In the genomic region with DNA sequence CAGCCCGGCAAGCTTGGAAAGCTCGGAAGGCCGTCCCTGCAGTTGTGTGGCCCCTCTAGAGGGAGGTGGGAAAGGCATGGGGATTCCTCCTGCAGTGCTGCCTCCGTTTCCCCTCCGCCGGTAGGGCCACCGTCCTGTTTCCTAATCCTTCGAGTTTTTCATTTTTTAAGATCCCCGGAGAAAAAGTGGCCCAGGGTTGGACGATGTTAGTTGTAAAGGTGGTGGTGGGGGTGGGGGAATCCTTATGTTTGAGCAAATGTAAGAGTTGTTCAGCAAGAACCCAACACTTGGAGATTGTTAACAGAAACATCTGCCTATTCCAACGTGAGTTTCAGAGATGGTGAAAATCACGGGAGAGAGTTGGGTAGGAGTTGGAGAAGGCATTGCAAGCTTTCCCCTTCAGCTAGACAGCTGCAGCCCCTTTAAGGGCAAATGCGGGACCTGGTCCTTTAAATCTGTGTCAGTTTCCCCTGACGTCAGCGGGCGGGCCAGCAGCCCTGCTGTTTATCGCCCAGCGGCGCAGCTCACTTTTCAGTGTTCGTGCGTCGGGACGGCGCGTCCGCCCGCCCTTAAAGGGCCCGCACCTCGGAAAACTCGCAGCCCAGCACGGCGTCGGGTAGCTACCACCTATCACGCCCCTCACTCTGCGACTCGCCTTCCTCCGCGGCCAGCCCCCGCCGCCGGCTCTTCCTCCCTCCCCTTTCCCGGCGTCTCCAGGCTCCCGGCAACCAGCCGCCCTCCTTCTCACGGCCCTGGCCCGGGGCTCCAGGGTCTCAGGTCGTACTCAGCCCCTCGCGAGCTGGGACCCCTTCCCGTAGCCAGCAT, we compare ENCODE assay signal across 1 cellular context.
TF ChIP-seq lines count a peak whose summit lies in the region.

A gene (plus strand): TSS at position 534 of the 825 bp plus-strand sequence. CDS start 521 bp downstream, outside the sequence.

TF ChIP-seq in GM12878, 131 proteins besides CTCF, POLR2A, EP300 and RAD21 (continued from another document and continues in another):
- TF ChIP-seq MXI1 (IDR thresholded peaks at IDR 0.05; ENCODE audit: low read depth, low read length): 0 out of 2 replicates have a peak, but pooled peaks have one; percentile 37
- 0 out of 2 replicates have a peak, but pooled peaks have one; percentile 29 for TF ChIP-seq NRF1 (conservative IDR thresholded peaks at IDR 0.05; ENCODE audit: low read depth, low read length)
- 0 out of 2 replicates have a peak, but pooled peaks have one; percentile 9 for TF ChIP-seq EED (IDR thresholded peaks at IDR 0.05; ENCODE audit: low read depth)
- TF ChIP-seq BHLHE40 (IDR thresholded peaks at IDR 0.05; ENCODE audit: borderline replicate concordance in 1 of 2, low read depth in 2 of 2, low read length in 1 of 2): peak in 1 of 2 experiments; percentile 82; a peak in 3 of 4 replicates
- TF ChIP-seq, protein P1, sequence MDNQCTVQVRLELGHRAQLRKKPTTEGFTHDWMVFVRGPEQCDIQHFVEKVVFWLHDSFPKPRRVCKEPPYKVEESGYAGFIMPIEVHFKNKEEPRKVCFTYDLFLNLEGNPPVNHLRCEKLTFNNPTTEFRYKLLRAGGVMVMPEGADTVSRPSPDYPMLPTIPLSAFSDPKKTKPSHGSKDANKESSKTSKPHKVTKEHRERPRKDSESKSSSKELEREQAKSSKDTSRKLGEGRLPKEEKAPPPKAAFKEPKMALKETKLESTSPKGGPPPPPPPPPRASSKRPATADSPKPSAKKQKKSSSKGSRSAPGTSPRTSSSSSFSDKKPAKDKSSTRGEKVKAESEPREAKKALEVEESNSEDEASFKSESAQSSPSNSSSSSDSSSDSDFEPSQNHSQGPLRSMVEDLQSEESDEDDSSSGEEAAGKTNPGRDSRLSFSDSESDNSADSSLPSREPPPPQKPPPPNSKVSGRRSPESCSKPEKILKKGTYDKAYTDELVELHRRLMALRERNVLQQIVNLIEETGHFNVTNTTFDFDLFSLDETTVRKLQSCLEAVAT (IDR thresholded peaks at IDR 0.05): no peak
- TF ChIP-seq RUNX3 (IDR thresholded peaks at IDR 0.05; ENCODE audit: low read length): no peak
- TF ChIP-seq NR2C2 (IDR thresholded peaks at IDR 0.05; ENCODE audit: borderline replicate concordance, control insufficient read depth, insufficient read length, low read depth): no peak
- 0 out of 2 replicates have a peak, but pooled peaks have one; percentile 17 for TF ChIP-seq PAX8 (IDR thresholded peaks at IDR 0.05)
- peak; percentile 54; the same call in 1 of the 3 replicates for TF ChIP-seq POU2F2 (IDR thresholded peaks at IDR 0.05; ENCODE audit: borderline replicate concordance, low read depth, low read length)
- peak; percentile 55; the same call in 1 of the 2 replicates for TF ChIP-seq RFX5 (IDR thresholded peaks at IDR 0.05; ENCODE audit: low read depth, low read length)
- no peak for TF ChIP-seq ASH2L (IDR thresholded peaks at IDR 0.05; ENCODE audit: borderline replicate concordance, low read depth)
- TF ChIP-seq, protein P2, sequence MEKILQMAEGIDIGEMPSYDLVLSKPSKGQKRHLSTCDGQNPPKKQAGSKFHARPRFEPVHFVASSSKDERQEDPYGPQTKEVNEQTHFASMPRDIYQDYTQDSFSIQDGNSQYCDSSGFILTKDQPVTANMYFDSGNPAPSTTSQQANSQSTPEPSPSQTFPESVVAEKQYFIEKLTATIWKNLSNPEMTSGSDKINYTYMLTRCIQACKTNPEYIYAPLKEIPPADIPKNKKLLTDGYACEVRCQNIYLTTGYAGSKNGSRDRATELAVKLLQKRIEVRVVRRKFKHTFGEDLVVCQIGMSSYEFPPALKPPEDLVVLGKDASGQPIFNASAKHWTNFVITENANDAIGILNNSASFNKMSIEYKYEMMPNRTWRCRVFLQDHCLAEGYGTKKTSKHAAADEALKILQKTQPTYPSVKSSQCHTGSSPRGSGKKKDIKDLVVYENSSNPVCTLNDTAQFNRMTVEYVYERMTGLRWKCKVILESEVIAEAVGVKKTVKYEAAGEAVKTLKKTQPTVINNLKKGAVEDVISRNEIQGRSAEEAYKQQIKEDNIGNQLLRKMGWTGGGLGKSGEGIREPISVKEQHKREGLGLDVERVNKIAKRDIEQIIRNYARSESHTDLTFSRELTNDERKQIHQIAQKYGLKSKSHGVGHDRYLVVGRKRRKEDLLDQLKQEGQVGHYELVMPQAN (conservative IDR thresholded peaks at IDR 0.05): peak; percentile 35
- TF ChIP-seq TCF12 (IDR thresholded peaks at IDR 0.05; ENCODE audit: low read depth, low read length): no peak
- no peak for TF ChIP-seq TCF3 (IDR thresholded peaks at IDR 0.05; ENCODE audit: borderline replicate concordance, insufficient read depth, low read depth, low read length)
- TF ChIP-seq, protein P3, sequence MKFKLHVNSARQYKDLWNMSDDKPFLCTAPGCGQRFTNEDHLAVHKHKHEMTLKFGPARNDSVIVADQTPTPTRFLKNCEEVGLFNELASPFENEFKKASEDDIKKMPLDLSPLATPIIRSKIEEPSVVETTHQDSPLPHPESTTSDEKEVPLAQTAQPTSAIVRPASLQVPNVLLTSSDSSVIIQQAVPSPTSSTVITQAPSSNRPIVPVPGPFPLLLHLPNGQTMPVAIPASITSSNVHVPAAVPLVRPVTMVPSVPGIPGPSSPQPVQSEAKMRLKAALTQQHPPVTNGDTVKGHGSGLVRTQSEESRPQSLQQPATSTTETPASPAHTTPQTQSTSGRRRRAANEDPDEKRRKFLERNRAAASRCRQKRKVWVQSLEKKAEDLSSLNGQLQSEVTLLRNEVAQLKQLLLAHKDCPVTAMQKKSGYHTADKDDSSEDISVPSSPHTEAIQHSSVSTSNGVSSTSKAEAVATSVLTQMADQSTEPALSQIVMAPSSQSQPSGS (IDR thresholded peaks at IDR 0.05; ENCODE audit: low read length): peak; percentile 78
- TF ChIP-seq STAT1 (conservative IDR thresholded peaks at IDR 0.05): no peak
- no peak for TF ChIP-seq CHD4 (IDR thresholded peaks at IDR 0.05)
- no peak for TF ChIP-seq KAT2A (conservative IDR thresholded peaks at IDR 0.05; ENCODE audit: control insufficient read depth, low read depth, low read length)
- TF ChIP-seq, protein P4, sequence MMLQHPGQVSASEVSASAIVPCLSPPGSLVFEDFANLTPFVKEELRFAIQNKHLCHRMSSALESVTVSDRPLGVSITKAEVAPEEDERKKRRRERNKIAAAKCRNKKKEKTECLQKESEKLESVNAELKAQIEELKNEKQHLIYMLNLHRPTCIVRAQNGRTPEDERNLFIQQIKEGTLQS (IDR thresholded peaks at IDR 0.05; ENCODE audit: borderline replicate concordance, extremely low read depth, low read depth, low read length): no peak
- peak; percentile 76; the same call in 1 of the 2 replicates for TF ChIP-seq HDGF (IDR thresholded peaks at IDR 0.05)
- peak; percentile 77 for TF ChIP-seq GATAD2B (conservative IDR thresholded peaks at IDR 0.05; ENCODE audit: low read depth)
- no peak for TF ChIP-seq BRCA1 (IDR thresholded peaks at IDR 0.05; ENCODE audit: low read depth, low read length)
- TF ChIP-seq RBBP5 (conservative IDR thresholded peaks at IDR 0.05): no peak
- TF ChIP-seq HCFC1 (IDR thresholded peaks at IDR 0.05; ENCODE audit: low read length): no peak
- TF ChIP-seq POLR2AphosphoS5 (IDR thresholded peaks at IDR 0.05; ENCODE audit: low read length): peak; percentile 79
- TF ChIP-seq, protein P5, sequence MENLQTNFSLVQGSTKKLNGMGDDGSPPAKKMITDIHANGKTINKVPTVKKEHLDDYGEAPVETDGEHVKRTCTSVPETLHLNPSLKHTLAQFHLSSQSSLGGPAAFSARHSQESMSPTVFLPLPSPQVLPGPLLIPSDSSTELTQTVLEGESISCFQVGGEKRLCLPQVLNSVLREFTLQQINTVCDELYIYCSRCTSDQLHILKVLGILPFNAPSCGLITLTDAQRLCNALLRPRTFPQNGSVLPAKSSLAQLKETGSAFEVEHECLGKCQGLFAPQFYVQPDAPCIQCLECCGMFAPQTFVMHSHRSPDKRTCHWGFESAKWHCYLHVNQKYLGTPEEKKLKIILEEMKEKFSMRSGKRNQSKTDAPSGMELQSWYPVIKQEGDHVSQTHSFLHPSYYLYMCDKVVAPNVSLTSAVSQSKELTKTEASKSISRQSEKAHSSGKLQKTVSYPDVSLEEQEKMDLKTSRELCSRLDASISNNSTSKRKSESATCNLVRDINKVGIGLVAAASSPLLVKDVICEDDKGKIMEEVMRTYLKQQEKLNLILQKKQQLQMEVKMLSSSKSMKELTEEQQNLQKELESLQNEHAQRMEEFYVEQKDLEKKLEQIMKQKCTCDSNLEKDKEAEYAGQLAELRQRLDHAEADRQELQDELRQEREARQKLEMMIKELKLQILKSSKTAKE (IDR thresholded peaks at IDR 0.05; ENCODE audit: low read depth, poor library complexity, severe bottlenecking): peak; percentile 34
- TF ChIP-seq, protein P6, sequence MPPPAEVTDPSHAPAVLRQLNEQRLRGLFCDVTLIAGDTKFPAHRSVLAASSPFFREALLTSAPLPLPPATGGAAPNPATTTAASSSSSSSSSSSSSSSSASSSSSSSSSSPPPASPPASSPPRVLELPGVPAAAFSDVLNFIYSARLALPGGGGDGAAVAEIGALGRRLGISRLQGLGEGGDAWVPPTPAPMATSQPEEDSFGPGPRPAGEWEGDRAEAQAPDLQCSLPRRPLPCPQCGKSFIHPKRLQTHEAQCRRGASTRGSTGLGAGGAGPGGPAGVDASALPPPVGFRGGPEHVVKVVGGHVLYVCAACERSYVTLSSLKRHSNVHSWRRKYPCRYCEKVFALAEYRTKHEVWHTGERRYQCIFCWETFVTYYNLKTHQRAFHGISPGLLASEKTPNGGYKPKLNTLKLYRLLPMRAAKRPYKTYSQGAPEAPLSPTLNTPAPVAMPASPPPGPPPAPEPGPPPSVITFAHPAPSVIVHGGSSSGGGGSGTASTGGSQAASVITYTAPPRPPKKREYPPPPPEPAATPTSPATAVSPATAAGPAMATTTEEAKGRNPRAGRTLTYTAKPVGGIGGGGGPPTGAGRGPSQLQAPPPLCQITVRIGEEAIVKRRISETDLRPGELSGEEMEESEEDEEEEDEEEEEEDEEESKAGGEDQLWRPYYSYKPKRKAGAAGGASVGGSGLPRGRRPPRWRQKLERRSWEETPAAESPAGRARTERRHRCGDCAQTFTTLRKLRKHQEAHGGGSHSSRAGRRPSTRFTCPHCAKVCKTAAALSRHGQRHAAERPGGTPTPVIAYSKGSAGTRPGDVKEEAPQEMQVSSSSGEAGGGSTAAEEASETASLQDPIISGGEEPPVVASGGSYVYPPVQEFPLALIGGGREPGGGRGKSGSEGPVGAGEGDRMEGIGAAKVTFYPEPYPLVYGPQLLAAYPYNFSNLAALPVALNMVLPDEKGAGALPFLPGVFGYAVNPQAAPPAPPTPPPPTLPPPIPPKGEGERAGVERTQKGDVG (CRISPR knock-in tag; IDR thresholded peaks at IDR 0.05): no peak
- no peak for TF ChIP-seq GABPA (IDR thresholded peaks at IDR 0.05; ENCODE audit: low read depth)
- TF ChIP-seq, protein P7, sequence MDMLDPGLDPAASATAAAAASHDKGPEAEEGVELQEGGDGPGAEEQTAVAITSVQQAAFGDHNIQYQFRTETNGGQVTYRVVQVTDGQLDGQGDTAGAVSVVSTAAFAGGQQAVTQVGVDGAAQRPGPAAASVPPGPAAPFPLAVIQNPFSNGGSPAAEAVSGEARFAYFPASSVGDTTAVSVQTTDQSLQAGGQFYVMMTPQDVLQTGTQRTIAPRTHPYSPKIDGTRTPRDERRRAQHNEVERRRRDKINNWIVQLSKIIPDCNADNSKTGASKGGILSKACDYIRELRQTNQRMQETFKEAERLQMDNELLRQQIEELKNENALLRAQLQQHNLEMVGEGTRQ (IDR thresholded peaks at IDR 0.05; ENCODE audit: borderline replicate concordance, low read depth, low read length): no peak; the same call in 1 of the 2 replicates
- TF ChIP-seq EZH2 (IDR thresholded peaks at IDR 0.05; ENCODE audit: borderline replicate concordance, control insufficient read depth, low read depth, low read length): no peak
- TF ChIP-seq NFXL1 (IDR thresholded peaks at IDR 0.05; ENCODE audit: borderline replicate concordance): peak; percentile 72; the same call in 1 of the 2 replicates
- TF ChIP-seq, protein P8, sequence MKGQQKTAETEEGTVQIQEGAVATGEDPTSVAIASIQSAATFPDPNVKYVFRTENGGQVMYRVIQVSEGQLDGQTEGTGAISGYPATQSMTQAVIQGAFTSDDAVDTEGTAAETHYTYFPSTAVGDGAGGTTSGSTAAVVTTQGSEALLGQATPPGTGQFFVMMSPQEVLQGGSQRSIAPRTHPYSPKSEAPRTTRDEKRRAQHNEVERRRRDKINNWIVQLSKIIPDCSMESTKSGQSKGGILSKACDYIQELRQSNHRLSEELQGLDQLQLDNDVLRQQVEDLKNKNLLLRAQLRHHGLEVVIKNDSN (IDR thresholded peaks at IDR 0.05; ENCODE audit: borderline replicate concordance, extremely low read length, insufficient read depth, low read depth, low read length): no peak
- TF ChIP-seq TBL1XR1 (IDR thresholded peaks at IDR 0.05; ENCODE audit: low read depth, low read length): 0 out of 2 replicates have a peak, but pooled peaks have one; percentile 36
- TF ChIP-seq SREBF1 (IDR thresholded peaks at IDR 0.05; ENCODE audit: low read length): no peak
- no peak; the same call in 1 of the 2 replicates for TF ChIP-seq MYB (IDR thresholded peaks at IDR 0.05; ENCODE audit: borderline replicate concordance, low read depth, low read length)
- TF ChIP-seq, protein P9, sequence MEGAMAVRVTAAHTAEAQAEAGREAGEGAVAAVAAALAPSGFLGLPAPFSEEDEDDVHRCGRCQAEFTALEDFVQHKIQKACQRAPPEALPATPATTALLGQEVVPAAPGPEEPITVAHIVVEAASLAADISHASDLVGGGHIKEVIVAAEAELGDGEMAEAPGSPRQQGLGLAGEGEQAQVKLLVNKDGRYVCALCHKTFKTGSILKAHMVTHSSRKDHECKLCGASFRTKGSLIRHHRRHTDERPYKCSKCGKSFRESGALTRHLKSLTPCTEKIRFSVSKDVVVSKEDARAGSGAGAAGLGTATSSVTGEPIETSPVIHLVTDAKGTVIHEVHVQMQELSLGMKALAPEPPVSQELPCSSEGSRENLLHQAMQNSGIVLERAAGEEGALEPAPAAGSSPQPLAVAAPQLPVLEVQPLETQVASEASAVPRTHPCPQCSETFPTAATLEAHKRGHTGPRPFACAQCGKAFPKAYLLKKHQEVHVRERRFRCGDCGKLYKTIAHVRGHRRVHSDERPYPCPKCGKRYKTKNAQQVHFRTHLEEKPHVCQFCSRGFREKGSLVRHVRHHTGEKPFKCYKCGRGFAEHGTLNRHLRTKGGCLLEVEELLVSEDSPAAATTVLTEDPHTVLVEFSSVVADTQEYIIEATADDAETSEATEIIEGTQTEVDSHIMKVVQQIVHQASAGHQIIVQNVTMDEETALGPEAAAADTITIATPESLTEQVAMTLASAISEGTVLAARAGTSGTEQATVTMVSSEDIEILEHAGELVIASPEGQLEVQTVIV (IDR thresholded peaks at IDR 0.05; ENCODE audit: borderline replicate concordance, partially characterized antibody): peak; percentile 68
- TF ChIP-seq ZNF622 (IDR thresholded peaks at IDR 0.05): no peak
- no peak for TF ChIP-seq CHD1 (IDR thresholded peaks at IDR 0.05; ENCODE audit: low read depth, low read length)
